In genomic region chr16:55418586-55418985, GRCh38 we compare ENCODE assay signal across 18 cellular contexts.
DNase-seq lines count a peak whose midpoint lies in the region; ATAC-seq and TF ChIP-seq lines count a peak whose summit lies in the region.
"Had no signal": no experiment of that assay in that cellular context is flagged by ENCODE, and none has a peak within 500 bp of the region (broad histone marks: within the 10 kb centered on the region; RNA-seq: fewer than 3 reads in every experiment).

No MANE protein-coding gene starts in this region.

- H2AFZ ChIP-seq in HCT116 (ENCODE audit: low read depth, low read length, poor library complexity, severe bottlenecking) (no peak overlapping the region), osteoblast (ENCODE audit: low read length) (no peak overlapping the region)
- H2AFZ ChIP-seq: PC-9 had no signal

- H3K4me3 ChIP-seq in HCT116 (replicated peaks in 1 of 2; ENCODE audit: low read depth in 1 of 2, low read length in 2 of 2) (no peak overlapping the region), uterus (no peak overlapping the region), osteoblast (ENCODE audit: insufficient read depth, low read length) (no peak overlapping the region), aorta (ENCODE audit: low read length in 2 of 2) (no peak overlapping the region)
- H3K4me3 ChIP-seq: coronary artery, esophagus muscularis mucosa, PC-9, upper lobe of left lung had no signal

- RAD21 ChIA-PET in HCT116 (lab: Charles Lee; ENCODE audit: low non-redundant PET in 1 of 2, low total read pairs in 2 of 2, uncharacterized antibody in 2 of 2, unreplicated experiment in 2 of 2) = no interaction called here

- H3K9me3 ChIP-seq in HCT116 (ENCODE audit: control insufficient read depth in 1 of 2, insufficient read depth in 1 of 2, low read depth in 1 of 2, low read length in 2 of 2) = no peaks in the 10 kb centered on the region
- H3K9me3 ChIP-seq in uterus = no peaks in the 10 kb centered on the region
- no peaks in the 10 kb centered on the region for H3K9me3 ChIP-seq in osteoblast (ENCODE audit: low read depth, low read length)
- H3K9me3 ChIP-seq in aorta (ENCODE audit: control insufficient read depth, low read length) = peaks cover 1% of the 10 kb centered on the region
- H3K9me3 ChIP-seq: esophagus muscularis mucosa, upper lobe of left lung had no signal

- H3K36me3 ChIP-seq in HCT116 (ENCODE audit: control insufficient read depth in 1 of 2, insufficient read depth in 2 of 2, low read length in 2 of 2) (no peaks in the 10 kb centered on the region), uterus (no peaks in the 10 kb centered on the region), osteoblast (ENCODE audit: insufficient read depth, low read length) (no peaks in the 10 kb centered on the region), aorta (ENCODE audit: control insufficient read depth in 1 of 2, insufficient read depth in 2 of 2, low read length in 1 of 2) (no peaks in the 10 kb centered on the region)
- H3K36me3 ChIP-seq: esophagus muscularis mucosa, upper lobe of left lung had no signal

- H3K27me3 ChIP-seq in HCT116 (ENCODE audit: insufficient read depth, low read length) (peaks cover 92% of the 10 kb centered on the region), uterus (no peaks in the 10 kb centered on the region), osteoblast (ENCODE audit: insufficient read depth, low read length) (no peaks in the 10 kb centered on the region), aorta (ENCODE audit: control insufficient read depth in 1 of 2, insufficient read depth in 2 of 2, low read length in 1 of 2) (no peaks in the 10 kb centered on the region)
- H3K27me3 ChIP-seq: upper lobe of left lung had no signal

- TF ChIP-seq POLR2A in HCT116 (IDR thresholded peaks at IDR 0.05; ENCODE audit: borderline replicate concordance, extremely low read depth, insufficient read depth, insufficient read length) (no peak), uterus (IDR thresholded peaks at IDR 0.05) (no peak)

- no TSS peak for BruUV-seq in HCT116 (replicated peaks; lab: Mats Ljungman, UMichigan)

- POLR2A ChIA-PET in HCT116 (lab: Charles Lee) = no interaction called here

- ATAC-seq in HCT116 (no peak), aorta (ENCODE audit: low FRiP score) (no peak)

- DNase-seq in A172 (ENCODE audit: low spot score) (peak; percentile 25), HCT116 (ENCODE audit: low read depth, low spot score) (no peak), astrocyte of the hippocampus (ENCODE audit: low read depth, low spot score) (peak; percentile 50), iris pigment epithelial cell (ENCODE audit: low read depth) (peak; percentile 6), T-helper 1 cell (no peak), uterus (no peak), osteoblast (ENCODE audit: insufficient read length, low spot score, missing footprints) (no peak), aorta (no peak)
- DNase-seq: activated CD4-positive, alpha-beta T cell treated with anti-CD3 and anti-CD28 coated beads, Interleukin-2, amount 50 U/mL, for 4 hours; Calu3; KG1; NCI-H187; NCI-H524; PC-9; stimulated activated CD4-positive, alpha-beta T cell treated with anti-CD3 and anti-CD28 coated beads, Interleukin-4, amount 100 ng/mL, for 24 hours; upper lobe of left lung had no signal

- CTCF ChIA-PET in HCT116 (lab: Charles Lee) = no interaction called here

- 9 to 11% methylated on average over 2 of the region's 2 CpGs for WGBS in aorta, 2 donors

- H3K4me1 ChIP-seq in HCT116 (ENCODE audit: control insufficient read depth in 1 of 2, insufficient read depth in 2 of 2, low read length in 2 of 2) (no peaks in the 10 kb centered on the region), uterus (no peaks in the 10 kb centered on the region), osteoblast (ENCODE audit: insufficient read depth, low read length) (no peaks in the 10 kb centered on the region), aorta (ENCODE audit: control insufficient read depth in 1 of 2, insufficient read depth in 2 of 2, low read length in 2 of 2) (no peaks in the 10 kb centered on the region)
- H3K4me1 ChIP-seq: esophagus muscularis mucosa, upper lobe of left lung had no signal

- no peak overlapping the region for H3K9ac ChIP-seq in HCT116 (ENCODE audit: low read length)

- H3K27ac ChIP-seq in HCT116 (ENCODE audit: low read depth, low read length) = no peak overlapping the region
- H3K27ac ChIP-seq in uterus = no peak overlapping the region
- no peak overlapping the region for H3K27ac ChIP-seq in osteoblast (ENCODE audit: low read depth, low read length)
- H3K27ac ChIP-seq in aorta (ENCODE audit: low read depth in 1 of 2, low read length in 2 of 2) = no peak overlapping the region
- H3K27ac ChIP-seq: coronary artery, esophagus muscularis mucosa, PC-9, upper lobe of left lung had no signal

- intact Hi-C loops in HCT116 (cut with micrococcal nuclease) (no loop called here), uterus (cut with DNase I; ENCODE audit: low total_unique reads) (no loop called here), aorta (cut with DNase I) (no loop called here)

- no peaks in the 10 kb centered on the region for H4K20me1 ChIP-seq in HCT116 (ENCODE audit: insufficient read depth)
- H4K20me1 ChIP-seq in osteoblast (ENCODE audit: insufficient read depth, low read length) = no peaks in the 10 kb centered on the region

- H3K4me2 ChIP-seq in HCT116 (ENCODE audit: low read length) (no peak overlapping the region), osteoblast (ENCODE audit: insufficient read depth, low read length) (no peak overlapping the region)
- H3K4me2 ChIP-seq: PC-9 had no signal

- TF ChIP-seq RAD21 in HCT116 (IDR thresholded peaks at IDR 0.05; ENCODE audit: low read depth) = no peak

- TF ChIP-seq CTCF in HCT116 (IDR thresholded peaks at IDR 0.05 in 2 of 3, conservative IDR thresholded peaks at IDR 0.05 in 1 of 3; ENCODE audit: borderline replicate concordance in 1 of 3, insufficient read depth in 1 of 3, low read depth in 2 of 3, low read length in 2 of 3) (no peak), uterus (IDR thresholded peaks at IDR 0.05) (no peak), osteoblast (IDR thresholded peaks at IDR 0.05; ENCODE audit: extremely low read depth, low read depth, low read length) (no peak)

- no peaks in the 10 kb centered on the region for H3K9me2 ChIP-seq in HCT116 (ENCODE audit: insufficient read depth)

- H3K79me2 ChIP-seq in HCT116 (ENCODE audit: insufficient read depth, low read length) (no peaks in the 10 kb centered on the region), osteoblast (ENCODE audit: insufficient read depth, low read length) (no peaks in the 10 kb centered on the region)

TF ChIP-seq in HCT116, 20 proteins besides CTCF, POLR2A, EP300 and RAD21:
- TF ChIP-seq, protein P1, sequence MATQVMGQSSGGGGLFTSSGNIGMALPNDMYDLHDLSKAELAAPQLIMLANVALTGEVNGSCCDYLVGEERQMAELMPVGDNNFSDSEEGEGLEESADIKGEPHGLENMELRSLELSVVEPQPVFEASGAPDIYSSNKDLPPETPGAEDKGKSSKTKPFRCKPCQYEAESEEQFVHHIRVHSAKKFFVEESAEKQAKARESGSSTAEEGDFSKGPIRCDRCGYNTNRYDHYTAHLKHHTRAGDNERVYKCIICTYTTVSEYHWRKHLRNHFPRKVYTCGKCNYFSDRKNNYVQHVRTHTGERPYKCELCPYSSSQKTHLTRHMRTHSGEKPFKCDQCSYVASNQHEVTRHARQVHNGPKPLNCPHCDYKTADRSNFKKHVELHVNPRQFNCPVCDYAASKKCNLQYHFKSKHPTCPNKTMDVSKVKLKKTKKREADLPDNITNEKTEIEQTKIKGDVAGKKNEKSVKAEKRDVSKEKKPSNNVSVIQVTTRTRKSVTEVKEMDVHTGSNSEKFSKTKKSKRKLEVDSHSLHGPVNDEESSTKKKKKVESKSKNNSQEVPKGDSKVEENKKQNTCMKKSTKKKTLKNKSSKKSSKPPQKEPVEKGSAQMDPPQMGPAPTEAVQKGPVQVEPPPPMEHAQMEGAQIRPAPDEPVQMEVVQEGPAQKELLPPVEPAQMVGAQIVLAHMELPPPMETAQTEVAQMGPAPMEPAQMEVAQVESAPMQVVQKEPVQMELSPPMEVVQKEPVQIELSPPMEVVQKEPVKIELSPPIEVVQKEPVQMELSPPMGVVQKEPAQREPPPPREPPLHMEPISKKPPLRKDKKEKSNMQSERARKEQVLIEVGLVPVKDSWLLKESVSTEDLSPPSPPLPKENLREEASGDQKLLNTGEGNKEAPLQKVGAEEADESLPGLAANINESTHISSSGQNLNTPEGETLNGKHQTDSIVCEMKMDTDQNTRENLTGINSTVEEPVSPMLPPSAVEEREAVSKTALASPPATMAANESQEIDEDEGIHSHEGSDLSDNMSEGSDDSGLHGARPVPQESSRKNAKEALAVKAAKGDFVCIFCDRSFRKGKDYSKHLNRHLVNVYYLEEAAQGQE (IDR thresholded peaks at IDR 0.05; ENCODE audit: low read depth) = peak; percentile 41
- TF ChIP-seq ELF1 (IDR thresholded peaks at IDR 0.05; ENCODE audit: borderline replicate concordance, low read depth) = no peak

Comparison
In these comparisons a context has a peak if more than half of its experiments do, and no peak if none do; other contexts are left out.
1. DNase-seq: peak in A172 (single experiment), astrocyte of the hippocampus (single experiment) and iris pigment epithelial cell (single experiment); none in HCT116 (single experiment), T-helper 1 cell (0 of 5), uterus (0 of 2), osteoblast (single experiment) and aorta (0 of 2).